9 cellular contexts compared by ENCODE assay signal in the genomic region with DNA sequence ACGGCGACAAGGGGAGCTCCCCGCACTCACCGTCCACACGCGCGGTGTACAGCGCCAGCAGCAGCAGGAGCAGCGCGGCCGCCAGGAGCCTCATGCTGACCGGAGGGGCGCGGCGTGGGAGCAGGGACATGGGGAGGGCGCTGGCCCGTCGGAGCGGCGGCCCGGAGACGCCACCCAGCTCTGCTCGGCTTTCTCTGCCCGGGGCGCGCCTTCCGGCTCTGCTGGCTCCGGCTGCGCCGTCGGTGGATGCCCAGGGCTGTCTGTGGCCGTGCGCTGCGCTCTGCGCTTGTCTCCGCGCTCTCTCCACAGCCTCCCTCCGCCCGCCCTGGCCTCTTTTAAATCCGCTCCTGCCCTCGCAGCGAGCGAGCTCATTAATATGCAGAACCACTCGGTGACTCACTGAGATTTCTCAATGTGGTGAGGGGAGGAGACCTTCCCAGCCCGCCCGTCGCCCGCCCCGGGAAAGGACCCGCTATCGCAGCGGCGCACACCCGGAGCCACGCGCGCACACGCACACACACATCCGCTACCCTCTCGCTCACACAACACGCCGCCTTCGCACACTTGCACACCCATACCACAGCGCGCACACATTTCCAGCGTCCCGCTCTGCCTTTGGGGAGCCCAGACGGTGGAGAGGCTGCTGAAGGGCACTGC. TPM values are rescaled to one million over a fixed set of nuclear protein-coding genes. Genes with fewer than 3 reads are reported as not detected.
DNase-seq lines count a peak whose midpoint lies in the region; ATAC-seq and TF ChIP-seq lines count a peak whose summit lies in the region.
"Had no signal": no experiment of that assay in that cellular context is flagged by ENCODE, and none has a peak within 500 bp of the region (broad histone marks: within the 10 kb centered on the region; RNA-seq: fewer than 3 reads in every experiment).

A gene with protein sequence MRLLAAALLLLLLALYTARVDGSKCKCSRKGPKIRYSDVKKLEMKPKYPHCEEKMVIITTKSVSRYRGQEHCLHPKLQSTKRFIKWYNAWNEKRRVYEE (minus strand): TSS at position 307 of the 657 bp plus-strand sequence. CDS start 213 bp downstream, at position 94.

- H3K4me3 ChIP-seq in SK-N-MC (peak within 1 kb of the TSS; percentile 52; the same call in 1 of the 2 replicates), fibroblast of the aortic adventitia (ENCODE audit: low read depth, low read length) (no peak within 1 kb of the TSS)

- H3K36me3 ChIP-seq in SK-N-MC (ENCODE audit: insufficient read depth, low read length), result no peaks in the 10 kb centered on the region

- peaks cover 18% of the 10 kb centered on the region for H3K4me1 Mint-ChIP-seq in HFFc6 (ENCODE audit: low read depth)

- DNase-seq in HFFc6 (peak; percentile 27), SK-N-MC (ENCODE audit: low read depth, low spot score) (no peak), fibroblast of the aortic adventitia (ENCODE audit: low read depth) (peak; percentile 28), omental fat pad (ENCODE audit: low spot score) (no peak), OCI-M2 (lab: John Stamatoyannopoulos, UW; ENCODE audit: unreplicated experiment) (no peak), SK-N-DZ (ENCODE audit: low spot score) (no peak)

- H3K36me3 Mint-ChIP-seq in HFFc6 (ENCODE audit: low read depth), result no peaks in the 10 kb centered on the region

- no peak for TF ChIP-seq CTCF in HFFc6 (IDR thresholded peaks at IDR 0.05)
- TF ChIP-seq CTCF in fibroblast of the aortic adventitia (IDR thresholded peaks at IDR 0.05; ENCODE audit: insufficient read depth, low read length), result no peak
- TF ChIP-seq CTCF in omental fat pad (IDR thresholded peaks at IDR 0.05), result no peak

- no peak within 1 kb of the TSS for H3K9ac ChIP-seq in SK-N-MC (ENCODE audit: insufficient read length)

- peak; percentile 75 for ATAC-seq in omental fat pad (ENCODE audit: low FRiP score)
- ATAC-seq in HG03135 (IDR thresholded peaks at IDR 0.05; ENCODE audit: unreplicated experiment), result no peak
- no peak for ATAC-seq in GM21423 (IDR thresholded peaks at IDR 0.05; ENCODE audit: unreplicated experiment)

- H3K9me3 ChIP-seq in SK-N-MC (ENCODE audit: low read depth, low read length), result no peaks in the 10 kb centered on the region

- H3K4me3 Mint-ChIP-seq in HFFc6, result peak within 1 kb of the TSS; percentile 64

- peaks cover 46% of the 10 kb centered on the region for H3K27me3 Mint-ChIP-seq in HFFc6 (ENCODE audit: insufficient read depth)

- peaks cover 5% of the 10 kb centered on the region; the same call in 1 of the 2 replicates for H3K9me3 Mint-ChIP-seq in HFFc6

- no peak within 1 kb of the TSS for H3K27ac Mint-ChIP-seq in HFFc6

- H3K27ac ChIP-seq in SK-N-MC, result no peak within 1 kb of the TSS

RNA-seq across cellular contexts. Expression of the gene that starts here (rescaled TPM):
- total RNA-seq in HFFc6 (2021; fragmentation: NEBNext Ultra II Directional; extraction: Animal tissue kit (Norgen Biotek cat#: 25700)), result under 1 TPM in 1 of 6 experiments, not detected in 5; 0.17 TPM
- total RNA-seq in fibroblast of the aortic adventitia (ENCODE audit: low replicate concordance) (0.18 and 0.33 TPM in 2 replicates), omental fat pad (100 to 1,000 TPM in 1 of 4 donors, 10 to 100 TPM in 3; 22.2 to 195 (median 32.1) TPM)
- not detected in 2 replicates for polyA plus RNA-seq in SK-N-DZ (2014; cell fraction: cytosol; rRNA removed)
- polyA plus RNA-seq in SK-N-DZ (2014; cell fraction: nucleus; rRNA removed), result not detected in 2 replicates
- total RNA-seq: pulmonary artery endothelial cell had no signal

Comparison
In these comparisons a context has a peak if more than half of its experiments do, and no peak if none do; other contexts are left out.
1. RNA of the gene that starts here (total RNA-seq): 22.2 to 195 TPM in omental fat pad; 0.18 to 0.33 TPM in fibroblast of the aortic adventitia and 0.17 TPM in HFFc6; every median in the first group is over 10 times any median in the second.
2. Peak in DNase-seq in HFFc6; RNA of the gene not detected or under 1 TPM.
3. Peak in DNase-seq in fibroblast of the aortic adventitia; RNA of the gene not detected or under 1 TPM.